21 cellular contexts compared by ENCODE assay signal in the genomic region with DNA sequence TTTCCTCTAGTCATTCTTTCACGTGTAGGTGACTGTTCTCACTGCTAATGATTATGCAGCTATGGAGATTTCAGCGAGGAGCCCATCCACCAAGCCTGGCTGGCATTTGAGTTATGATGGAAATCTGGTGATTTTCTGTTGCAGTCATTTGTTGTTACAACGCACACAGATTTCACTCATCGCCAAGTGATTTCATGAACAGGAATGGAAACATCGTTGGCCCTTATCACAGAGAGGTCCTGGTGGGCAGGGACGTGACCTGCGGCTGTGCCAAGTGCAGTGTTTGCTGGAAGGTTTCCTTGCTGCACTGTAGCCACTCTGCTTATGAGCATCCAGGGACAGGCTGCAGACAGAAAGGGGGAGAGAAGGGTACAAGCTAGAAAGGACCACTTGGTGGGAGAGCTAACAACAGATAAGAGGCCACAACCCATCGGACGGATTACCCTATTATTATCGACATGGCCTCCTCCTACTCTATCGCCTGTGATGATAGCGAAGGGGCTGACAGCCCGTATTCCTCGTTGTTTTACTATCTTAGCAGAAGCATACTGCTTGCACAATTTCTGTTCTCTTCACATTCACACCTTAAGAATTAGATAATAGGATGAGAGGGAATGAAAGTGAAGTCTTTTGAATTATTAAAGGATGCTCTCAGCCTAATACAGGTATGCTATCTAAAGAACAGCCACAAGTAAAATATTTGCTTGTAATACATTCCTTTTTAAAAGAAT.
"Had no signal": no experiment of that assay in that cellular context is flagged by ENCODE, and none has a peak within 500 bp of the region (broad histone marks: within the 10 kb centered on the region; RNA-seq: fewer than 3 reads in every experiment).

No MANE protein-coding gene starts in this region.

- H3K27ac ChIP-seq: dorsolateral prefrontal cortex, foreskin keratinocyte, lower lobe of right lung, tibial nerve had no signal

- H3K4me1 ChIP-seq: breast epithelium, foreskin keratinocyte, lower lobe of right lung, uterus had no signal

- H3K9me3 ChIP-seq: breast epithelium, lower lobe of right lung, uterus had no signal

- DNase-seq: activated B cell treated with CpG ODN at 0.5 μM for 24 hours; activated CD4-positive, alpha-beta memory T cell treated with anti-CD3 and anti-CD28 coated beads, Interleukin-2, amount 10 ng/mL, durations not matched to agents 7 days and 5 days; activated CD4-positive, alpha-beta T cell treated with anti-CD3 and anti-CD28 coated beads for 48 hours; activated naive CD4-positive, alpha-beta T cell treated with anti-CD3 and anti-CD28 coated beads, Interleukin-2, amount 10 ng/mL, durations not matched to agents 7 days and 5 days; activated naive CD8-positive, alpha-beta T cell treated with anti-CD3 and anti-CD28 coated beads, Interleukin-2, amount 50 U/mL, for 24 hours; activated T-cell treated with anti-CD3 and anti-CD28 coated beads, Interleukin-2, amount 50 U/mL, for 24 hours; cerebellar nuclear complex; foreskin keratinocyte; immature natural killer cell; lower lobe of right lung; natural killer cell; nucleus accumbens; stimulated activated CD4-positive, alpha-beta T cell treated with anti-CD3 and anti-CD28 coated beads, Interleukin-12 subunit alpha, Interleukin-12 subunit beta, amount 100 ng/mL, for 4 hours; stimulated activated CD4-positive, alpha-beta T cell treated with anti-CD3 and anti-CD28 coated beads, Interleukin-1b, Interleukin-23, amount 100 ng/mL, for 48 hours; stimulated activated CD8-positive, alpha-beta memory T cell treated with anti-CD3 and anti-CD28 coated beads, Interleukin-4, amount 100 ng/mL, for 48 hours; stimulated activated naive CD4-positive, alpha-beta T cell treated with Interleukin-2 at 50 U/mL for 16 hours; uterus had no signal

- H3K4me1 Mint-ChIP-seq: activated B cell treated with CpG ODN at 0.5 μM for 24 hours; activated CD4-positive, alpha-beta memory T cell treated with anti-CD3 and anti-CD28 coated beads, Interleukin-2, amount 10 ng/mL, durations not matched to agents 7 days and 5 days; activated naive CD4-positive, alpha-beta T cell treated with anti-CD3 and anti-CD28 coated beads, Interleukin-2, amount 10 ng/mL, durations not matched to agents 7 days and 5 days; activated naive CD8-positive, alpha-beta T cell treated with anti-CD3 and anti-CD28 coated beads, Interleukin-2, amount 50 U/mL, for 24 hours; immature natural killer cell; natural killer cell had no signal

- H3K27ac Mint-ChIP-seq: activated B cell treated with CpG ODN at 0.5 μM for 24 hours; activated CD4-positive, alpha-beta memory T cell treated with anti-CD3 and anti-CD28 coated beads, Interleukin-2, amount 10 ng/mL, durations not matched to agents 7 days and 5 days; activated naive CD4-positive, alpha-beta T cell treated with anti-CD3 and anti-CD28 coated beads, Interleukin-2, amount 10 ng/mL, durations not matched to agents 7 days and 5 days; activated naive CD8-positive, alpha-beta T cell treated with anti-CD3 and anti-CD28 coated beads, Interleukin-2, amount 50 U/mL, for 24 hours; activated T-cell treated with anti-CD3 and anti-CD28 coated beads, Interleukin-2, amount 50 U/mL, for 24 hours; activated T-helper 2 cell treated with anti-CD3 and anti-CD28 coated beads, Interferon-gamma antibody, Interleukin-2, Interleukin-4, amounts not matched to agents 10 μg/mL and 5 μg/mL and 100 μg/mL, durations not matched to agents 14 hours and 24 hours and 36 hours; immature natural killer cell; natural killer cell had no signal

- H3K36me3 Mint-ChIP-seq: activated naive CD4-positive, alpha-beta T cell treated with anti-CD3 and anti-CD28 coated beads, Interleukin-2, amount 10 ng/mL, durations not matched to agents 7 days and 5 days; immature natural killer cell; natural killer cell had no signal

- H3K4me3 ChIP-seq: breast epithelium, lower lobe of right lung, tibial nerve, uterus had no signal

- H3K4me3 Mint-ChIP-seq: activated B cell treated with CpG ODN at 0.5 μM for 24 hours; activated CD4-positive, alpha-beta memory T cell treated with anti-CD3 and anti-CD28 coated beads, Interleukin-2, amount 10 ng/mL, durations not matched to agents 7 days and 5 days; activated naive CD4-positive, alpha-beta T cell treated with anti-CD3 and anti-CD28 coated beads, Interleukin-2, amount 10 ng/mL, durations not matched to agents 7 days and 5 days; activated naive CD8-positive, alpha-beta T cell treated with anti-CD3 and anti-CD28 coated beads, Interleukin-2, amount 50 U/mL, for 24 hours; activated T-cell treated with anti-CD3 and anti-CD28 coated beads, Interleukin-2, amount 50 U/mL, for 24 hours; immature natural killer cell; natural killer cell had no signal

- ATAC-seq: activated naive CD8-positive, alpha-beta T cell treated with anti-CD3 and anti-CD28 coated beads, Interleukin-2, amount 50 U/mL, for 24 hours; foreskin keratinocyte; lower lobe of right lung; natural killer cell had no signal

- H3K9me3 Mint-ChIP-seq: activated CD4-positive, alpha-beta memory T cell treated with anti-CD3 and anti-CD28 coated beads, Interleukin-2, amount 10 ng/mL, durations not matched to agents 7 days and 5 days; activated naive CD4-positive, alpha-beta T cell treated with anti-CD3 and anti-CD28 coated beads, Interleukin-2, amount 10 ng/mL, durations not matched to agents 7 days and 5 days; activated naive CD8-positive, alpha-beta T cell treated with anti-CD3 and anti-CD28 coated beads, Interleukin-2, amount 50 U/mL, for 24 hours; activated T-cell treated with anti-CD3 and anti-CD28 coated beads, Interleukin-2, amount 50 U/mL, for 24 hours; activated T-helper 2 cell treated with anti-CD3 and anti-CD28 coated beads, Interferon-gamma antibody, Interleukin-2, Interleukin-4, amounts not matched to agents 10 μg/mL and 5 μg/mL and 100 μg/mL, durations not matched to agents 14 hours and 24 hours and 36 hours; immature natural killer cell; natural killer cell had no signal

- H3K27me3 ChIP-seq: breast epithelium, tibial nerve, uterus had no signal

- H3K36me3 ChIP-seq: breast epithelium, lower lobe of right lung, tibial nerve, uterus had no signal
